9 cellular contexts compared by ENCODE assay signal in the genomic region with DNA sequence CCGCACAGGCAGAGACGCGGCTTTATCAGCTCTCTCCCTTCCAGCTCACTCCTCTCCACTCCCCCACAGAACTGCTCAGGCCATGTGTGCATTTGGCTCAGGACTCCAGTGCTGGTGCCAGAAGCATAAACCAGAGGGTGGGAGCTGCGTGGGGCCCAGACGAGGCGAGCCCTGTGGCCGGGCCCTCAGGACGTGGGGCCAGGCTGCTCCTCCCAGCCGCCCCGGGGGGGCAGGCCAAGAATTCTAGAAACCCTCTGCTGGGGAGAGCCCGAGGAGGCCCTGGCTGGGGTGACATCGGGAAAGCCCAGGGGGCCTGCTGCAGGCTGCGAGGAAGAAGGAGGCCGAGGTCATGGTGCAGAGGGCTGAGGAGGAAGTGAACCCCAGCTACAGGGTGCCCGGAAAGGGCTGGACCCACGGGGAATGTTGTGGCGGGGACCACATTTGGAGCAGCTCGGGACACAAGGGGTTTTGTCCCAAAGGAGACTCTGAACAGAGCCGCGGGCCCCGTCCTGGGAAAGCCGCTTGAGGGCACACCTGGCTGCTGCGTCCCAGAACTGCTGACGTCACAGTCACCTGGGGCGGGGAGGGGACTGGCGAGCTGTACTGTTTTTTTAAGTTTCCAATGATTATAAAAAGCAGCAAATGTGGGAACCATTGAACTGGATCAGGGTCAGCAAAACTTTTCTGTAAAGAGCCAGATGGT.
DNase-seq lines count a peak whose midpoint lies in the region; ATAC-seq and TF ChIP-seq lines count a peak whose summit lies in the region.
"Had no signal": no experiment of that assay in that cellular context is flagged by ENCODE, and none has a peak within 500 bp of the region (broad histone marks: within the 10 kb centered on the region; RNA-seq: fewer than 3 reads in every experiment).

No MANE protein-coding gene starts in this region.

- peak overlapping the region; percentile 27 for H3K27ac Mint-ChIP-seq in osteocyte (ENCODE audit: unreplicated experiment)
- H3K27ac Mint-ChIP-seq: natural killer cell treated with Interleukin-12 subunit alpha and Interleukin-12 subunit beta and Interleukin-15 and Interleukin-18, amount 100 ng/mL, for 72 hours had no signal

- H3K27ac ChIP-seq in adrenal gland: peak overlapping the region in 4 of 5 donors; percentile 19 to 80 (median 64)
- H3K27ac ChIP-seq in SJCRH30: no peak overlapping the region

- no peaks in the 10 kb centered on the region for H3K36me3 ChIP-seq in adrenal gland (replicated peaks in 1 of 2)
- H3K36me3 ChIP-seq in SJCRH30: no peaks in the 10 kb centered on the region

- 49 to 73% (median 58%) methylated on average over 21 to 26 of the region's 26 CpGs for WGBS in adrenal gland, 4 donors

- H3K4me3 ChIP-seq in adrenal gland (no peak overlapping the region), SJCRH30 (no peak overlapping the region)

- H3K36me3 Mint-ChIP-seq in osteocyte (ENCODE audit: unreplicated experiment): no peaks in the 10 kb centered on the region
- H3K36me3 Mint-ChIP-seq: natural killer cell treated with Interleukin-12 subunit alpha and Interleukin-12 subunit beta and Interleukin-15 and Interleukin-18, amount 100 ng/mL, for 72 hours had no signal

- no peak; the same call in 1 of the 2 replicates for TF ChIP-seq CTCF in AG09319 (IDR thresholded peaks at IDR 0.05; ENCODE audit: low read depth, low read length)
- no peak for TF ChIP-seq CTCF in adrenal gland (IDR thresholded peaks at IDR 0.05)
- no peak for TF ChIP-seq CTCF in osteocyte (IDR thresholded peaks at IDR 0.05)

- intact Hi-C loops in adrenal gland (cut with DNase I): no loop called here
- intact Hi-C loops in cardiac septum (cut with DNase I): loop anchor here (5.0 kb wide), 1 partner anchor 35 kb away; no protein-coding TSS in a partner anchor

- H3K4me3 Mint-ChIP-seq in osteocyte (ENCODE audit: unreplicated experiment): no peak overlapping the region
- H3K4me3 Mint-ChIP-seq: natural killer cell treated with Interleukin-12 subunit alpha and Interleukin-12 subunit beta and Interleukin-15 and Interleukin-18, amount 100 ng/mL, for 72 hours had no signal

- H3K9me3 Mint-ChIP-seq in osteocyte (ENCODE audit: unreplicated experiment): no peaks in the 10 kb centered on the region
- H3K9me3 Mint-ChIP-seq: natural killer cell treated with Interleukin-12 subunit alpha and Interleukin-12 subunit beta and Interleukin-15 and Interleukin-18, amount 100 ng/mL, for 72 hours had no signal

- H3K27me3 Mint-ChIP-seq in osteocyte (ENCODE audit: unreplicated experiment): no peaks in the 10 kb centered on the region
- H3K27me3 Mint-ChIP-seq: natural killer cell treated with Interleukin-12 subunit alpha and Interleukin-12 subunit beta and Interleukin-15 and Interleukin-18, amount 100 ng/mL, for 72 hours had no signal

- H3K4me1 Mint-ChIP-seq in osteocyte (ENCODE audit: unreplicated experiment): peaks cover 40% of the 10 kb centered on the region

- peaks cover 0 to 8% of the 10 kb centered on the region in 2 donors for H3K4me1 ChIP-seq in adrenal gland (replicated peaks in 1 of 2)
- no peaks in the 10 kb centered on the region for H3K4me1 ChIP-seq in SJCRH30

- no peak for ATAC-seq in HG03108 (IDR thresholded peaks at IDR 0.05; ENCODE audit: unreplicated experiment)
- ATAC-seq: natural killer cell treated with Interleukin-12 subunit alpha and Interleukin-12 subunit beta and Interleukin-15 and Interleukin-18, amount 100 ng/mL, for 72 hours had no signal

- H3K27me3 ChIP-seq in adrenal gland (no peaks in the 10 kb centered on the region), SJCRH30 (no peaks in the 10 kb centered on the region)

- H3K9me3 ChIP-seq in adrenal gland (replicated peaks in 1 of 3) (no peaks in the 10 kb centered on the region), SJCRH30 (replicated peaks) (no peaks in the 10 kb centered on the region)

- no peak for TF ChIP-seq POLR2A in adrenal gland (IDR thresholded peaks at IDR 0.05)

- DNase-seq in AG09319 (ENCODE audit: extremely low read depth, low read depth) (peak; percentile 41), adrenal gland (peak in 6 of 7 donors; percentile 28 to 76 (median 54)), cardiac septum (ENCODE audit: low spot score) (peak; percentile 83), osteocyte (ENCODE audit: extremely low spot score, unreplicated experiment) (no peak), SJCRH30 (no peak), NCI-H187 (lab: John Stamatoyannopoulos, UW) (no peak)
- no peak for DNase-seq in activated CD8-positive, alpha-beta memory T cell treated with anti-CD3 and anti-CD28 coated beads for 24 hours

Comparison
In these comparisons a context has a peak if more than half of its experiments do, and no peak if none do; other contexts are left out.
1. DNase-seq: peak in AG09319 (single experiment), adrenal gland (6 of 7) and cardiac septum (single experiment); none in osteocyte (single experiment), SJCRH30 (0 of 2), activated CD8-positive, alpha-beta memory T cell treated with anti-CD3 and anti-CD28 coated beads for 24 hours (single experiment) and NCI-H187 (0 of 2).